Comparison of ENCODE assay signal across 1 cellular context in the genomic region with DNA sequence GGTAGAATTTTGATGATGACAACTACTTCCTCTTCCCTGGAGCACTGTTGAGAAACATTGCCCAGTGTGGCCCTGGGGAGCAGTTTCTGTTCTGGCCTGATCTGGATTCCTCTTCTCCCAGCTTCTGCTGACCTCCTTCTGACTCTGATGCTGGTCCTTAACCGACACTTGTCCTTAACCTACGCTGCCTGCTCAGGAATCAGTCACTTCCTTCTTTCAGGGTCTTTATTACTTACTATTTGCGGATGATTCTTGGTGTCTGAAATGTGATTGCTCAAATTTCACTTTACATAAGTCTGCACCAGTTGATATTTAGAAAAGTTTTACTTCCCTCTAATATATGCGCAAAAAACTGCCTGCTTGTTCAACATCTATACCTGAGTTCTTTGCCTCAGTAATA.
TF ChIP-seq lines count a peak whose summit lies in the region.

No MANE protein-coding gene starts in this region.

TF ChIP-seq in HepG2, 621 proteins besides CTCF, POLR2A, EP300 and RAD21:
- TF ChIP-seq, protein P1, sequence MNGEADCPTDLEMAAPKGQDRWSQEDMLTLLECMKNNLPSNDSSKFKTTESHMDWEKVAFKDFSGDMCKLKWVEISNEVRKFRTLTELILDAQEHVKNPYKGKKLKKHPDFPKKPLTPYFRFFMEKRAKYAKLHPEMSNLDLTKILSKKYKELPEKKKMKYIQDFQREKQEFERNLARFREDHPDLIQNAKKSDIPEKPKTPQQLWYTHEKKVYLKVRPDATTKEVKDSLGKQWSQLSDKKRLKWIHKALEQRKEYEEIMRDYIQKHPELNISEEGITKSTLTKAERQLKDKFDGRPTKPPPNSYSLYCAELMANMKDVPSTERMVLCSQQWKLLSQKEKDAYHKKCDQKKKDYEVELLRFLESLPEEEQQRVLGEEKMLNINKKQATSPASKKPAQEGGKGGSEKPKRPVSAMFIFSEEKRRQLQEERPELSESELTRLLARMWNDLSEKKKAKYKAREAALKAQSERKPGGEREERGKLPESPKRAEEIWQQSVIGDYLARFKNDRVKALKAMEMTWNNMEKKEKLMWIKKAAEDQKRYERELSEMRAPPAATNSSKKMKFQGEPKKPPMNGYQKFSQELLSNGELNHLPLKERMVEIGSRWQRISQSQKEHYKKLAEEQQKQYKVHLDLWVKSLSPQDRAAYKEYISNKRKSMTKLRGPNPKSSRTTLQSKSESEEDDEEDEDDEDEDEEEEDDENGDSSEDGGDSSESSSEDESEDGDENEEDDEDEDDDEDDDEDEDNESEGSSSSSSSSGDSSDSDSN (CRISPR knock-in tag; IDR thresholded peaks at IDR 0.05): no peak
- no peak for TF ChIP-seq ZNF674 (CRISPR knock-in tag; IDR thresholded peaks at IDR 0.05; ENCODE audit: low read depth)
- no peak for TF ChIP-seq SATB2 (CRISPR knock-in tag; IDR thresholded peaks at IDR 0.05)
- TF ChIP-seq NBN (conservative IDR thresholded peaks at IDR 0.05): no peak
- TF ChIP-seq, protein P2, sequence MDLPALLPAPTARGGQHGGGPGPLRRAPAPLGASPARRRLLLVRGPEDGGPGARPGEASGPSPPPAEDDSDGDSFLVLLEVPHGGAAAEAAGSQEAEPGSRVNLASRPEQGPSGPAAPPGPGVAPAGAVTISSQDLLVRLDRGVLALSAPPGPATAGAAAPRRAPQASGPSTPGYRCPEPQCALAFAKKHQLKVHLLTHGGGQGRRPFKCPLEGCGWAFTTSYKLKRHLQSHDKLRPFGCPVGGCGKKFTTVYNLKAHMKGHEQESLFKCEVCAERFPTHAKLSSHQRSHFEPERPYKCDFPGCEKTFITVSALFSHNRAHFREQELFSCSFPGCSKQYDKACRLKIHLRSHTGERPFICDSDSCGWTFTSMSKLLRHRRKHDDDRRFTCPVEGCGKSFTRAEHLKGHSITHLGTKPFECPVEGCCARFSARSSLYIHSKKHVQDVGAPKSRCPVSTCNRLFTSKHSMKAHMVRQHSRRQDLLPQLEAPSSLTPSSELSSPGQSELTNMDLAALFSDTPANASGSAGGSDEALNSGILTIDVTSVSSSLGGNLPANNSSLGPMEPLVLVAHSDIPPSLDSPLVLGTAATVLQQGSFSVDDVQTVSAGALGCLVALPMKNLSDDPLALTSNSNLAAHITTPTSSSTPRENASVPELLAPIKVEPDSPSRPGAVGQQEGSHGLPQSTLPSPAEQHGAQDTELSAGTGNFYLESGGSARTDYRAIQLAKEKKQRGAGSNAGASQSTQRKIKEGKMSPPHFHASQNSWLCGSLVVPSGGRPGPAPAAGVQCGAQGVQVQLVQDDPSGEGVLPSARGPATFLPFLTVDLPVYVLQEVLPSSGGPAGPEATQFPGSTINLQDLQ (CRISPR knock-in tag; IDR thresholded peaks at IDR 0.05): no peak
- TF ChIP-seq, protein P3, sequence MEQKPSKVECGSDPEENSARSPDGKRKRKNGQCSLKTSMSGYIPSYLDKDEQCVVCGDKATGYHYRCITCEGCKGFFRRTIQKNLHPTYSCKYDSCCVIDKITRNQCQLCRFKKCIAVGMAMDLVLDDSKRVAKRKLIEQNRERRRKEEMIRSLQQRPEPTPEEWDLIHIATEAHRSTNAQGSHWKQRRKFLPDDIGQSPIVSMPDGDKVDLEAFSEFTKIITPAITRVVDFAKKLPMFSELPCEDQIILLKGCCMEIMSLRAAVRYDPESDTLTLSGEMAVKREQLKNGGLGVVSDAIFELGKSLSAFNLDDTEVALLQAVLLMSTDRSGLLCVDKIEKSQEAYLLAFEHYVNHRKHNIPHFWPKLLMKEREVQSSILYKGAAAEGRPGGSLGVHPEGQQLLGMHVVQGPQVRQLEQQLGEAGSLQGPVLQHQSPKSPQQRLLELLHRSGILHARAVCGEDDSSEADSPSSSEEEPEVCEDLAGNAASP (CRISPR knock-in tag; IDR thresholded peaks at IDR 0.05; ENCODE audit: borderline replicate concordance): no peak
